ENCODE assay signal across 11 cellular contexts in genomic region chr22:32951081-32951806, GRCh38.
A peak's percentile ranks its signal among the peaks of the same experiment; 100 is the strongest.
DNase-seq lines count a peak whose midpoint lies in the region; ATAC-seq and TF ChIP-seq lines count a peak whose summit lies in the region.
"Had no signal": no experiment of that assay in that cellular context is flagged by ENCODE, and none has a peak within 500 bp of the region (broad histone marks: within the 10 kb centered on the region; RNA-seq: fewer than 3 reads in every experiment).

No MANE protein-coding gene starts in this region.

- POLR2A ChIA-PET in HCT116 (lab: Charles Lee), result no interaction called here

- H3K27me3 ChIP-seq in DND-41 (ENCODE audit: insufficient read depth, low read length, poor library complexity) (peaks cover 3% of the 10 kb centered on the region), HCT116 (ENCODE audit: insufficient read depth, low read length) (peaks cover 15% of the 10 kb centered on the region; the same call in 1 of the 2 replicates)
- H3K27me3 ChIP-seq: suprapubic skin had no signal

- no peak for TF ChIP-seq POLR2A in HCT116 (IDR thresholded peaks at IDR 0.05; ENCODE audit: borderline replicate concordance, extremely low read depth, insufficient read depth, insufficient read length)

- H3K27ac Mint-ChIP-seq in mesothelial cell of epicardium, result peak overlapping the region; percentile 73
- H3K27ac Mint-ChIP-seq: T-cell had no signal

- H3K36me3 Mint-ChIP-seq in mesothelial cell of epicardium, result no peaks in the 10 kb centered on the region
- H3K36me3 Mint-ChIP-seq: T-cell had no signal

- no peaks in the 10 kb centered on the region for H3K9me3 Mint-ChIP-seq in mesothelial cell of epicardium
- H3K9me3 Mint-ChIP-seq: T-cell had no signal

- H3K27ac ChIP-seq in DND-41 (ENCODE audit: low read length), result no peak overlapping the region
- no peak overlapping the region for H3K27ac ChIP-seq in HCT116 (ENCODE audit: low read depth, low read length)
- H3K27ac ChIP-seq: suprapubic skin had no signal

- RAD21 ChIA-PET in HCT116 (lab: Charles Lee; ENCODE audit: low non-redundant PET in 1 of 2, low total read pairs in 2 of 2, uncharacterized antibody in 2 of 2, unreplicated experiment in 2 of 2), result no interaction called here

- H2AFZ ChIP-seq in DND-41 (ENCODE audit: low read depth, low read length) (no peak overlapping the region), HCT116 (ENCODE audit: low read depth, low read length, poor library complexity, severe bottlenecking) (no peak overlapping the region)

- TF ChIP-seq CTCF in DND-41 (IDR thresholded peaks at IDR 0.05; ENCODE audit: borderline replicate concordance, extremely low read depth, low read length, poor library complexity, severe bottlenecking) (peak; percentile 24), HCT116 (IDR thresholded peaks at IDR 0.05 in 2 of 3, conservative IDR thresholded peaks at IDR 0.05 in 1 of 3; ENCODE audit: borderline replicate concordance in 1 of 3, insufficient read depth in 1 of 3, low read depth in 2 of 3, low read length in 2 of 3) (peak in 2 of 3 experiments; percentile 20; a peak in 2 of 6 replicates), epithelial cell of proximal tubule (conservative IDR thresholded peaks at IDR 0.05; ENCODE audit: low read depth, low read length) (peak; percentile 17), mesothelial cell of epicardium (IDR thresholded peaks at IDR 0.05; ENCODE audit: unreplicated experiment) (no peak)

- H3K4me3 ChIP-seq in DND-41 (ENCODE audit: low read depth in 1 of 2, low read length in 2 of 2) (no peak overlapping the region), HCT116 (replicated peaks in 1 of 2; ENCODE audit: low read depth in 1 of 2, low read length in 2 of 2) (no peak overlapping the region), epithelial cell of proximal tubule (ENCODE audit: low read depth, low read length) (no peak overlapping the region)
- H3K4me3 ChIP-seq: suprapubic skin had no signal

- no TSS peak for BruUV-seq in HCT116 (replicated peaks; lab: Mats Ljungman, UMichigan)

- no peaks in the 10 kb centered on the region for H3K9me2 ChIP-seq in HCT116 (ENCODE audit: insufficient read depth)

- CTCF ChIA-PET in HCT116 (lab: Charles Lee), result no interaction called here

- no peak for TF ChIP-seq RAD21 in HCT116 (IDR thresholded peaks at IDR 0.05; ENCODE audit: low read depth)

- H3K9ac ChIP-seq in DND-41 (ENCODE audit: low read depth, low read length), result no peak overlapping the region
- no peak overlapping the region for H3K9ac ChIP-seq in HCT116 (ENCODE audit: low read length)

- H4K20me1 ChIP-seq in DND-41 (ENCODE audit: insufficient read depth, low read length), result no peaks in the 10 kb centered on the region
- H4K20me1 ChIP-seq in HCT116 (ENCODE audit: insufficient read depth), result no peaks in the 10 kb centered on the region

- H3K9me3 ChIP-seq in DND-41 (ENCODE audit: insufficient read depth, low read length, severe bottlenecking) (no peaks in the 10 kb centered on the region), HCT116 (ENCODE audit: control insufficient read depth in 1 of 2, insufficient read depth in 1 of 2, low read depth in 1 of 2, low read length in 2 of 2) (no peaks in the 10 kb centered on the region)
- H3K9me3 ChIP-seq: suprapubic skin had no signal

- no peaks in the 10 kb centered on the region for H3K79me2 ChIP-seq in DND-41 (ENCODE audit: insufficient read depth, low read length)
- no peaks in the 10 kb centered on the region for H3K79me2 ChIP-seq in HCT116 (ENCODE audit: insufficient read depth, low read length)

- DNase-seq in DND-41 (no peak), HCT116 (ENCODE audit: low read depth, low spot score) (no peak), epithelial cell of proximal tubule (ENCODE audit: low read depth) (no peak), mesothelial cell of epicardium (ENCODE audit: low spot score in 2 of 2, unreplicated experiment in 2 of 2) (no peak), NOMO-1 (lab: John Stamatoyannopoulos, UW; ENCODE audit: unreplicated experiment in 2 of 2) (no peak), NCI-H187 treated with DMSO at 0.1 percent for 48 hours (lab: John Stamatoyannopoulos, UW) (no peak), epidermal melanocyte (ENCODE audit: insufficient read length, low spot score) (no peak)
- DNase-seq: activated CD4-positive, alpha-beta T cell treated with anti-CD3 and anti-CD28 coated beads, Interleukin-2, amount 50 U/mL, for 4 hours; activated naive CD4-positive, alpha-beta T cell treated with Interleukin-2 at 50 U/mL for 16 hours; T-cell had no signal

- no peaks in the 10 kb centered on the region for H3K27me3 Mint-ChIP-seq in mesothelial cell of epicardium (ENCODE audit: low read depth)

- peaks cover 27% of the 10 kb centered on the region for H3K4me1 Mint-ChIP-seq in mesothelial cell of epicardium
- H3K4me1 Mint-ChIP-seq: T-cell had no signal

- intact Hi-C loops in HCT116 (cut with micrococcal nuclease), result no loop called here

- no peak overlapping the region for H3K4me3 Mint-ChIP-seq in mesothelial cell of epicardium
- H3K4me3 Mint-ChIP-seq: T-cell had no signal

- H3K4me1 ChIP-seq in DND-41 (ENCODE audit: insufficient read depth, low read length), result no peaks in the 10 kb centered on the region
- H3K4me1 ChIP-seq in HCT116 (ENCODE audit: control insufficient read depth in 1 of 2, insufficient read depth in 2 of 2, low read length in 2 of 2), result no peaks in the 10 kb centered on the region

- H3K4me2 ChIP-seq in DND-41 (ENCODE audit: insufficient read depth, low read length) (no peak overlapping the region), HCT116 (ENCODE audit: low read length) (no peak overlapping the region)

- no peak for ATAC-seq in DND-41 (ENCODE audit: insufficient read depth, low read depth)
- no peak for ATAC-seq in HCT116
- ATAC-seq: T-cell had no signal

- H3K36me3 ChIP-seq in DND-41 (ENCODE audit: insufficient read depth, low read length), result no peaks in the 10 kb centered on the region
- no peaks in the 10 kb centered on the region for H3K36me3 ChIP-seq in HCT116 (ENCODE audit: control insufficient read depth in 1 of 2, insufficient read depth in 2 of 2, low read length in 2 of 2)
- H3K36me3 ChIP-seq: suprapubic skin had no signal

TF ChIP-seq in HCT116, 20 proteins besides CTCF, POLR2A, EP300 and RAD21:
- TF ChIP-seq CBX3 (IDR thresholded peaks at IDR 0.05; ENCODE audit: low read depth) (no peak), TCF7L2 (IDR thresholded peaks at IDR 0.05; ENCODE audit: borderline replicate concordance, extremely low read depth, insufficient read depth, insufficient read length) (no peak), SP1 (IDR thresholded peaks at IDR 0.05; ENCODE audit: low read depth) (no peak), EGR1 (IDR thresholded peaks at IDR 0.05; ENCODE audit: low read depth) (no peak), ATF3 (IDR thresholded peaks at IDR 0.05) (no peak), EZH2phosphoT487 (IDR thresholded peaks at IDR 0.05; ENCODE audit: borderline replicate concordance) (no peak), EZH2 (IDR thresholded peaks at IDR 0.05) (no peak), ZNF274 (IDR thresholded peaks at IDR 0.05; ENCODE audit: low read depth, low read length) (no peak), MAX (IDR thresholded peaks at IDR 0.05) (no peak), SRF (IDR thresholded peaks at IDR 0.05; ENCODE audit: low read depth) (no peak), JUND (IDR thresholded peaks at IDR 0.05) (no peak), YY1 (IDR thresholded peaks at IDR 0.05; ENCODE audit: extremely low read depth, insufficient replicate concordance, low read depth, low read length) (no peak), ZBTB33 (IDR thresholded peaks at IDR 0.05; ENCODE audit: extremely low read depth, insufficient replicate concordance, low read length) (no peak), ZFX (IDR thresholded peaks at IDR 0.05) (no peak), SIN3A (IDR thresholded peaks at IDR 0.05; ENCODE audit: low read depth) (no peak)
